ENCODE assay signal across 8 cellular contexts in the genomic region with DNA sequence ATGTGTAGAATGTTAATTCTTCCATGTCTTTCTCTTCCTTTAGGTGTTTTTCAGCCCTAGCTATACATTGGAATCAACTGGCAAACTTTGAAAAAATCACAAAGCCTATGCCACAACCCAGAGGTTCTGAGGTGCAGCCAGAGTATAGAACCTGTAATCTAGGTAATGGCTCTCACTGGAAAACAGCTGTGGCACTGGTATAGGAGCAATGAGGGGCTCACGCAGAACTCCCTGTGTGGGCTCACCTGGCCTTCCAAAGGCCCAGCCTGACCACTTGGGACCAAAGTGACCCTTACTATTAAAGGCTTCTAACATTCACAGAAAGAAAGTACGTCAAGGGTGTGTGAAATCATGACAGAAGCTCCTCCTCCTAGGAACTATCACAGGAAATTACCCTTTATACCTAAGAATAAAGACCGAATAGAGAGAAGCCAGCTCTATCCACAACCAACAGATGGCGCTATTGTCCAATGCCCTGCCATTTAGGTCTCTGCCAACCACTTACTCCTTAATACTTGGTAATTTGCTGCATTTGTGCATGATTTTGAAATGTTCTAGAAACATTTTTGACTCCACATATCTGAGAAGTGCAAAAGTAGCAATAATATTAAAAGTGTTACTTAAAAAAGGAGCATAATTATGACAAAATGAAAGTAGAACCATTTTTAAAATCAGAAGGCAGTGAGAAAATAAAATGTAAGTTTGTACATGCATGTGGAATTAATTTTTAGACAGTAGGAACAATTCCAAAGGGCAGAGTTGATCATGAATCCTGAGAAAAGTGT.
A peak's percentile ranks its signal among the peaks of the same experiment; 100 is the strongest.
DNase-seq lines count a peak whose midpoint lies in the region; ATAC-seq, FAIRE-seq and TF ChIP-seq lines count a peak whose summit lies in the region.

No MANE protein-coding gene starts in this region.

- H3K27me3 ChIP-seq in CD8-positive, alpha-beta T cell (ENCODE audit: insufficient read depth, low read length), result no peaks in the 10 kb centered on the region
- H3K27me3 ChIP-seq in keratinocyte (ENCODE audit: control insufficient read depth, extremely low read depth, insufficient read depth, low read length), result no peaks in the 10 kb centered on the region

- peak; percentile 83 for FAIRE-seq in keratinocyte (lab: Jason Lieb, UNC)

- peaks cover 5% of the 10 kb centered on the region for H3K27me3 Mint-ChIP-seq in CD8-positive, alpha-beta T cell (ENCODE audit: low read depth)

- H3K27ac ChIP-seq in CD8-positive, alpha-beta T cell (ENCODE audit: low read depth, low read length), result no peak overlapping the region
- H3K27ac ChIP-seq in RWPE1, result no peak overlapping the region
- no peak overlapping the region for H3K27ac ChIP-seq in keratinocyte (ENCODE audit: control insufficient read depth, insufficient read depth, low read length)

- no peaks in the 10 kb centered on the region for H3K9me3 Mint-ChIP-seq in CD8-positive, alpha-beta T cell

- no peak overlapping the region for H2AFZ ChIP-seq in keratinocyte (ENCODE audit: control insufficient read depth, low read length)

- peak; percentile 40 for ATAC-seq in CD8-positive, alpha-beta T cell
- ATAC-seq in GM18909 (IDR thresholded peaks at IDR 0.05; ENCODE audit: poor library complexity, unreplicated experiment), result peak; percentile 65
- ATAC-seq in GM21526 (IDR thresholded peaks at IDR 0.05; ENCODE audit: low FRiP score, unreplicated experiment), result no peak

- CTCF ChIA-PET in CD8-positive, alpha-beta T cell (lab: Charles Lee), result interaction anchor here (0.6 to 2.0 kb wide), 8 partner anchors 9 to 400 kb away, joined by 3 to 7 read pairs (median 3); no protein-coding TSS in a partner anchor
- CTCF ChIA-PET in RWPE1 (lab: Yijun Ruan, JAX), result interaction anchor here (0.6 to 1.8 kb wide), 11 partner anchors 9 to 205 kb away, joined by 3 to 10 read pairs (median 5); no protein-coding TSS in a partner anchor

- TF ChIP-seq CTCF in CD8-positive, alpha-beta T cell (IDR thresholded peaks at IDR 0.05), result peak; percentile 64
- TF ChIP-seq CTCF in RWPE1 (conservative IDR thresholded peaks at IDR 0.05; ENCODE audit: low read depth), result peak; percentile 91
- TF ChIP-seq CTCF in keratinocyte (optimal IDR thresholded peaks at IDR 0.05 in 1 of 3, IDR thresholded peaks at IDR 0.05 in 1 of 3, conservative IDR thresholded peaks at IDR 0.05 in 1 of 3; ENCODE audit: extremely low read depth in 1 of 3, insufficient read depth in 2 of 3, low read length in 3 of 3), result peak; percentile 83 to 93 (median 91)

- no peaks in the 10 kb centered on the region for H4K20me1 ChIP-seq in keratinocyte (ENCODE audit: control insufficient read depth, extremely low read depth, insufficient read depth, low read length)

- no peak overlapping the region for H3K4me2 ChIP-seq in keratinocyte (ENCODE audit: control insufficient read depth, extremely low read depth, insufficient read depth, low read depth, low read length)

- H3K9me1 ChIP-seq in keratinocyte (ENCODE audit: control insufficient read depth, extremely low read depth, insufficient read depth, low read length), result no peaks in the 10 kb centered on the region

- no peak overlapping the region for H3K27ac Mint-ChIP-seq in CD8-positive, alpha-beta T cell

- no peaks in the 10 kb centered on the region for H3K36me3 ChIP-seq in CD8-positive, alpha-beta T cell (ENCODE audit: insufficient read depth, low read length)
- no peaks in the 10 kb centered on the region for H3K36me3 ChIP-seq in keratinocyte (ENCODE audit: control insufficient read depth in 2 of 2, extremely low read depth in 1 of 2, insufficient read depth in 2 of 2, low read length in 2 of 2)

- peak in 3 of 7 experiments; percentile 7 to 28 (median 11) for DNase-seq in CD8-positive, alpha-beta T cell
- peak; percentile 36 for DNase-seq in Jurkat, Clone E6-1 (ENCODE audit: low read depth, low spot score)
- peak; percentile 57 for DNase-seq in RWPE1 (ENCODE audit: low spot score)
- peak; percentile 77 for DNase-seq in astrocyte of the hippocampus (ENCODE audit: low read depth, low spot score)
- DNase-seq in keratinocyte (ENCODE audit: low read depth, low spot score), result peak; percentile 26
- peak; percentile 61 for DNase-seq in stimulated activated CD8-positive, alpha-beta memory T cell treated with anti-CD3 and anti-CD28 coated beads, Interleukin-4, amount 100 ng/mL, for 48 hours

- H3K4me1 ChIP-seq in CD8-positive, alpha-beta T cell (ENCODE audit: insufficient read depth, low read length), result no peaks in the 10 kb centered on the region
- peaks cover 17% of the 10 kb centered on the region for H3K4me1 ChIP-seq in keratinocyte (ENCODE audit: control insufficient read depth, extremely low read depth, insufficient read depth, low read length)

- H3K79me2 ChIP-seq in keratinocyte (ENCODE audit: control insufficient read depth, insufficient read depth, low read length), result no peaks in the 10 kb centered on the region

- intact Hi-C loops in CD8-positive, alpha-beta T cell (cut with DNase I, micrococcal nuclease), result no loop called here

- H3K9me3 ChIP-seq in CD8-positive, alpha-beta T cell (ENCODE audit: low read length), result no peaks in the 10 kb centered on the region
- H3K9me3 ChIP-seq in keratinocyte (ENCODE audit: control insufficient read depth, low read depth, low read length), result no peaks in the 10 kb centered on the region

- no peak overlapping the region for H3K4me3 Mint-ChIP-seq in CD8-positive, alpha-beta T cell

- no peak overlapping the region for H3K9ac ChIP-seq in keratinocyte (ENCODE audit: control insufficient read depth, extremely low read depth, insufficient read depth, low read length)

- POLR2A ChIA-PET in CD8-positive, alpha-beta T cell (lab: Charles Lee), result no interaction called here
- POLR2A ChIA-PET in RWPE1 (lab: Yijun Ruan, JAX; ENCODE audit: low non-redundant PET), result no interaction called here

- dilution Hi-C loops in keratinocyte (cut with MboI; ENCODE audit: extremely low pct_ligation_motif_present, low sequenced_read_pairs), result no loop called here

- H3K36me3 Mint-ChIP-seq in CD8-positive, alpha-beta T cell, result no peaks in the 10 kb centered on the region

- H3K4me1 Mint-ChIP-seq in CD8-positive, alpha-beta T cell (ENCODE audit: low read depth), result no peaks in the 10 kb centered on the region

- H3K4me3 ChIP-seq in CD8-positive, alpha-beta T cell (ENCODE audit: low read depth, low read length), result no peak overlapping the region
- no peak overlapping the region for H3K4me3 ChIP-seq in Jurkat, Clone E6-1 (ENCODE audit: low read length)
- H3K4me3 ChIP-seq in keratinocyte (ENCODE audit: control insufficient read depth in 2 of 3, extremely low read depth in 1 of 3, insufficient read depth in 2 of 3, low read depth in 1 of 3, low read length in 3 of 3), result no peak overlapping the region
